ENCODE assay signal across 21 cellular contexts in the genomic region with DNA sequence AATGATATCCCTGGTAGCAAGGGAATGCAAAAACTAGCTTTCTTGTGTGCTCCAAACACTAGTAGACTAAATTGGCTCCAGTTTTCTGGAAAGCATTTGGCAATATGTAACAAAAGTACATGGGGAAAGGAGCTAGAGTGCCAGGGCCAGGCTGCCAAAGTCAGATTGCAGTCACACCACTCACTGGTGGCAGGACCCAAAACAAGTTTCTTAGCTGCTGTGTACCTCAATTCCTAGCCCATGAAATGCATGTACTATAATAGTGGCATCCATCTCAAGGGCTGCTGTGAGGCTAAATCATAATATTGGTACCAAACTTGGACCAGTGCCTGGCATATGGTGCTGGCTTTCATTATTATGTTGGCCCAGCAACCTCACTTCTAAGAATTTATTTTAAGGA. TPM values are rescaled to one million over a fixed set of nuclear protein-coding genes. Genes with fewer than 3 reads are reported as not detected.
DNase-seq lines count a peak whose midpoint lies in the region; ATAC-seq and TF ChIP-seq lines count a peak whose summit lies in the region.
"Had no signal": no experiment of that assay in that cellular context is flagged by ENCODE, and none has a peak within 500 bp of the region (broad histone marks: within the 10 kb centered on the region; RNA-seq: fewer than 3 reads in every experiment).

No MANE protein-coding gene starts in this region.

- no peaks in the 10 kb centered on the region for H3K9me3 Mint-ChIP-seq in natural killer cell
- H3K9me3 Mint-ChIP-seq: CD8-positive, alpha-beta T cell; IgD-negative memory B cell had no signal

- no peak for TF ChIP-seq CTCF in right atrium auricular region (IDR thresholded peaks at IDR 0.05)
- TF ChIP-seq CTCF in heart left ventricle (IDR thresholded peaks at IDR 0.05), result no peak
- no peak for TF ChIP-seq CTCF in natural killer cell (IDR thresholded peaks at IDR 0.05)

- H3K36me3 ChIP-seq in right atrium auricular region (peaks cover 23% of the 10 kb centered on the region), heart left ventricle (peaks cover 0 to 44% (median 16%) of the 10 kb centered on the region in 9 donors), aorta (ENCODE audit: control insufficient read depth in 1 of 2, insufficient read depth in 2 of 2, low read length in 1 of 2) (no peaks in the 10 kb centered on the region)
- H3K36me3 ChIP-seq: BLaER1 treated with 17β-estradiol and CSF1 and Interleukin-3, amounts not matched to agents 10 nM and 100 nM had no signal

- H3K27ac ChIP-seq in right atrium auricular region (peak overlapping the region in 1 of 2 donors; percentile 27), heart left ventricle (peak overlapping the region in 7 of 12 donors; percentile 3 to 68 (median 27)), aorta (ENCODE audit: low read depth in 1 of 2, low read length in 2 of 2) (no peak overlapping the region)
- H3K27ac ChIP-seq: A549; BLaER1 treated with 17β-estradiol and CSF1 and Interleukin-3, amounts not matched to agents 10 nM and 100 nM had no signal

- H3K27ac Mint-ChIP-seq in natural killer cell, result no peak overlapping the region
- H3K27ac Mint-ChIP-seq: CD8-positive, alpha-beta T cell; IgD-negative memory B cell had no signal

- no peaks in the 10 kb centered on the region for H3K27me3 ChIP-seq in right atrium auricular region
- no peaks in the 10 kb centered on the region for H3K27me3 ChIP-seq in heart left ventricle
- H3K27me3 ChIP-seq in aorta (ENCODE audit: control insufficient read depth in 1 of 2, insufficient read depth in 2 of 2, low read length in 1 of 2), result no peaks in the 10 kb centered on the region
- H3K27me3 ChIP-seq: BLaER1 treated with 17β-estradiol and CSF1 and Interleukin-3, amounts not matched to agents 10 nM and 100 nM had no signal

- ATAC-seq in Right ventricle myocardium inferior, result peak; percentile 73
- ATAC-seq in heart left ventricle, result peak; percentile 65 to 77 (median 72)
- ATAC-seq in aorta (ENCODE audit: low FRiP score), result peak; percentile 15
- no peak for ATAC-seq in natural killer cell
- ATAC-seq: A549; CD8-positive, alpha-beta T cell; Panc1 had no signal

- no peak overlapping the region for H3K4me3 ChIP-seq in right atrium auricular region
- no peak overlapping the region for H3K4me3 ChIP-seq in heart left ventricle
- no peak overlapping the region for H3K4me3 ChIP-seq in aorta (ENCODE audit: low read length in 2 of 2)
- H3K4me3 ChIP-seq: A549; BLaER1 treated with 17β-estradiol and CSF1 and Interleukin-3, amounts not matched to agents 10 nM and 100 nM; HAP-1 had no signal

- TF ChIP-seq POLR2A in heart left ventricle (IDR thresholded peaks at IDR 0.05), result no peak

- DNase-seq in Right ventricle myocardium inferior (ENCODE audit: missing footprints), result no peak
- no peak for DNase-seq in right atrium auricular region (ENCODE audit: low spot score)
- DNase-seq in cerebellar cortex (ENCODE audit: low spot score), result peak; percentile 2
- DNase-seq in heart left ventricle, result peak in 1 of 5 donors; percentile 44
- no peak for DNase-seq in aorta
- DNase-seq in natural killer cell, result no peak
- no peak for DNase-seq in ACHN
- no peak for DNase-seq in NOMO-1 treated with DMSO at 0.1 percent for 48 hours (lab: John Stamatoyannopoulos, UW; ENCODE audit: unreplicated experiment)
- DNase-seq: Calu3; CD8-positive, alpha-beta T cell; Karpas-422; NCI-H1417 treated with DMSO at 0.1 percent for 48 hours; NCI-H187 treated with DMSO at 0.1 percent for 48 hours; NCI-H2227 treated with DMSO at 0.1 percent for 48 hours; NCI-H524 had no signal

- no peaks in the 10 kb centered on the region for H3K36me3 Mint-ChIP-seq in natural killer cell
- H3K36me3 Mint-ChIP-seq: CD8-positive, alpha-beta T cell; IgD-negative memory B cell had no signal

- peaks cover 10 to 14% of the 10 kb centered on the region in 2 donors for H3K27me3 Mint-ChIP-seq in natural killer cell (ENCODE audit: low read depth in 2 of 2)

- H3K9me3 ChIP-seq in right atrium auricular region (no peaks in the 10 kb centered on the region), heart left ventricle (no peaks in the 10 kb centered on the region), aorta (ENCODE audit: control insufficient read depth, low read length) (no peaks in the 10 kb centered on the region)
- H3K9me3 ChIP-seq: A549; BLaER1 treated with 17β-estradiol and CSF1 and Interleukin-3, amounts not matched to agents 10 nM and 100 nM; HAP-1 had no signal

- H3K4me1 Mint-ChIP-seq in natural killer cell, result no peaks in the 10 kb centered on the region

- intact Hi-C loops in Right ventricle myocardium inferior (cut with DNase I), result no loop called here
- intact Hi-C loops in heart left ventricle (cut with DNase I), result loop anchor here in 1 of 10 donors (10.0 kb wide), 1 partner anchor 954 kb away; no protein-coding TSS in a partner anchor
- intact Hi-C loops in aorta (cut with DNase I), result loop anchor here in 1 of 2 donors (10.0 kb wide), 1 partner anchor 954 kb away; no protein-coding TSS in a partner anchor
- intact Hi-C loops in natural killer cell (cut with micrococcal nuclease), result no loop called here

- in situ Hi-C loops in ACHN (cut with HindIII; ENCODE audit: low pct_ligation_motif_present, low pct_unique_long_range_greater_than_20kb, low sequenced_read_pairs), result no loop called here

- no peaks in the 10 kb centered on the region for H3K4me1 ChIP-seq in right atrium auricular region
- H3K4me1 ChIP-seq in heart left ventricle, result peaks cover 0 to 26% (median 4%) of the 10 kb centered on the region in 12 donors
- H3K4me1 ChIP-seq in aorta (ENCODE audit: control insufficient read depth in 1 of 2, insufficient read depth in 2 of 2, low read length in 2 of 2), result no peaks in the 10 kb centered on the region
- H3K4me1 ChIP-seq: A549 had no signal

- no peak overlapping the region for H3K4me3 Mint-ChIP-seq in natural killer cell
- H3K4me3 Mint-ChIP-seq: CD8-positive, alpha-beta T cell; IgD-negative memory B cell had no signal

RNA-seq across cellular contexts. Expression of gene CLDN18, which starts 49.3 kb away (rescaled TPM):
- total RNA-seq in Right ventricle myocardium inferior (not detected), right atrium auricular region (10 to 100 TPM in 1 of 2 donors, under 1 TPM in 1; 0.12 to 21.0 TPM), heart left ventricle (not detected), aorta (not detected), natural killer cell (not detected)
- polyA plus RNA-seq in heart left ventricle (under 1 TPM in 1 of 2 donors, not detected in 1; 0.01 TPM), aorta (under 1 TPM; 0.20 to 0.50 TPM)
- total RNA-seq: CD8-positive, alpha-beta T cell; MCF 10A had no signal
- polyA plus RNA-seq: A549, IgD-negative memory B cell had no signal

RNA-seq across cellular contexts. Expression of gene DZIP1L, which starts 56.1 kb away (rescaled TPM):
- total RNA-seq in Right ventricle myocardium inferior (3.8 TPM), right atrium auricular region (1 to 10 TPM; 4.0 to 4.6 TPM), heart left ventricle (1 to 10 TPM; 1.6 to 7.6 (median 4.0) TPM), aorta (10 to 100 TPM; 19.0 to 48.3 TPM), natural killer cell (not detected)
- polyA plus RNA-seq in heart left ventricle (1 to 10 TPM; 3.1 TPM), aorta (10 to 100 TPM in 1 of 2 donors, 1 to 10 TPM in 1; 1.3 to 17.8 TPM)
- total RNA-seq: CD8-positive, alpha-beta T cell had no signal
- polyA plus RNA-seq: IgD-negative memory B cell had no signal

Comparison
In these comparisons a context has a peak if more than half of its experiments do, and no peak if none do; other contexts are left out.
1. ATAC-seq: peak in Right ventricle myocardium inferior (single experiment), heart left ventricle (4 of 4) and aorta (single experiment); none in natural killer cell (0 of 3).
2. H3K27ac ChIP-seq: peak in heart left ventricle (7 of 12); none in aorta (0 of 2).